ENCODE assay signal across 22 cellular contexts in the genomic region with DNA sequence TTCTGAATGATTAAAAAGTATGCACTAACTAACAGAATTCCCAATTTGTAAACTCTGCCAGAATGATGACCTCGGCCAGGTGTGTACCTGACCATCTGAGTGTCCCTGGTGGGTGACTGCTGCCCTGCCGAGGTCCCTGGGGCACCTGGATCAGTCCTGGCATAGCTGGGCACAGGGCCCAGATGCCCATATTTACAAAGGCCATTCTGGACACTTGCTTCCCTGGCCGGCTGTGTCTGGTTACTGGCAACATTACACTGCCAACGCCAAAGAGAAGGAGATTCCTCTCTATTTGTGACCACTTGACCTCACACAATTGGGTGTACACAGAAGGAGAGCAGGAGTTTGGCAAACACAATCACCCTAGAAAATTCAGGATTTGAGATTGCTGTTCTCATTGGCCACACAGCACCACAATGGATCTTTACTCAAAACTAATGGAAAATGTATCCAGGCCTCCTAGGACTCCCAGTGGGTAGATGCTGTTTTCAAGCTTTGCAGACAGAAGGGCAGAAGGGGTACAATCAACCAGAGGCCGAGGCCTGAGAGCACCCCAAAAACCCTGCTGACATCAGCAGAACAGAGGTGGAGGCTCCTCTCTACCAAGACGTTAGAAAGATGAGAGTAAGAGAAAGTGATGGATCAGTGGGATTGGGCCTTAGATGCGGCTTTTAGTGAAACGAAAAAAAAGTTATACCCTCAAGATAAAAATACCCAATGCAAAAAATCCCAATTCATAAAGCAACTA. TPM values are rescaled to one million over a fixed set of nuclear protein-coding genes. Genes with fewer than 3 reads are reported as not detected.
DNase-seq lines count a peak whose midpoint lies in the region; ATAC-seq, FAIRE-seq and TF ChIP-seq lines count a peak whose summit lies in the region.
"Had no signal": no experiment of that assay in that cellular context is flagged by ENCODE, and none has a peak within 500 bp of the region (broad histone marks: within the 10 kb centered on the region; RNA-seq: fewer than 3 reads in every experiment).

No MANE protein-coding gene starts in this region.

- H3K4me1 ChIP-seq in BLaER1 treated with 17β-estradiol and CSF1 and Interleukin-3, amounts not matched to agents 10 nM and 100 nM, result peaks cover 26 to 85% (median 69%) of the 10 kb centered on the region in 10 experiments
- H3K4me1 ChIP-seq in kidney (ENCODE audit: control insufficient read depth in 1 of 2, insufficient read depth in 1 of 2, low read depth in 1 of 2, low read length in 2 of 2) (peaks cover 0 to 3% of the 10 kb centered on the region in 2 donors), trophoblast cell (ENCODE audit: control insufficient read depth in 1 of 2, insufficient read depth in 2 of 2, low read length in 2 of 2) (peaks cover 5 to 16% of the 10 kb centered on the region in 2 experiments), Peyer's patch (no peaks in the 10 kb centered on the region)

- peaks cover 0 to 4% of the 10 kb centered on the region in 2 donors for H3K4me1 Mint-ChIP-seq in natural killer cell treated with Interleukin-12 subunit alpha and Interleukin-12 subunit beta and Interleukin-15 and Interleukin-18, amount 100 ng/mL, for 72 hours (ENCODE audit: low read depth in 2 of 2)

- no peak overlapping the region for H4K12ac ChIP-seq in trophoblast cell (ENCODE audit: low read depth, low read length)

- H3K14ac ChIP-seq in trophoblast cell (ENCODE audit: low read length), result no peak overlapping the region

- no peak overlapping the region for H3K4me3 Mint-ChIP-seq in natural killer cell treated with Interleukin-12 subunit alpha and Interleukin-12 subunit beta and Interleukin-15 and Interleukin-18, amount 100 ng/mL, for 72 hours
- H3K4me3 Mint-ChIP-seq: CD8-positive, alpha-beta T cell had no signal

- no peak for TF ChIP-seq POLR2A in Peyer's patch (IDR thresholded peaks at IDR 0.05)

- intact Hi-C loops in kidney (cut with DNase I), result no loop called here

- FAIRE-seq in kidney (lab: Jason Lieb, UNC), result no peak
- FAIRE-seq: GM18507, K562 had no signal

- peak overlapping the region; percentile 32 for H2BK120ac ChIP-seq in trophoblast cell (ENCODE audit: insufficient read depth, low read length, poor library complexity)

- no peak overlapping the region for H4K91ac ChIP-seq in trophoblast cell (ENCODE audit: low read depth, low read length)

- no peak for ATAC-seq in natural killer cell treated with Interleukin-12 subunit alpha and Interleukin-12 subunit beta and Interleukin-15 and Interleukin-18, amount 100 ng/mL, for 72 hours
- ATAC-seq in GM19328 (IDR thresholded peaks at IDR 0.05; ENCODE audit: unreplicated experiment), result no peak
- ATAC-seq: CD8-positive, alpha-beta T cell; K562 had no signal

- no peak overlapping the region for H3K18ac ChIP-seq in trophoblast cell (ENCODE audit: low read length)

- H3K27ac ChIP-seq in BLaER1 treated with 17β-estradiol and CSF1 and Interleukin-3, amounts not matched to agents 10 nM and 100 nM, result peak overlapping the region in 4 of 11 experiments; percentile 4 to 99 (median 68); a peak in 4 of 22 replicates
- H3K27ac ChIP-seq in kidney (ENCODE audit: low read depth in 2 of 2, low read length in 2 of 2) (no peak overlapping the region), trophoblast cell (ENCODE audit: low read depth, low read length) (no peak overlapping the region), Peyer's patch (no peak overlapping the region)
- H3K27ac ChIP-seq: PC-9, RWPE1, SK-N-MC had no signal

- no peaks in the 10 kb centered on the region for H3K27me3 Mint-ChIP-seq in natural killer cell treated with Interleukin-12 subunit alpha and Interleukin-12 subunit beta and Interleukin-15 and Interleukin-18, amount 100 ng/mL, for 72 hours

- peak overlapping the region; percentile 24 for H2BK5ac ChIP-seq in trophoblast cell (ENCODE audit: low read depth, low read length, poor library complexity)

- peaks cover 4% of the 10 kb centered on the region for H3K79me1 ChIP-seq in trophoblast cell (ENCODE audit: low read length)

- no peak overlapping the region for H3K23ac ChIP-seq in trophoblast cell (ENCODE audit: low read length)

- no peaks in the 10 kb centered on the region for H3K9me3 Mint-ChIP-seq in natural killer cell treated with Interleukin-12 subunit alpha and Interleukin-12 subunit beta and Interleukin-15 and Interleukin-18, amount 100 ng/mL, for 72 hours
- H3K9me3 Mint-ChIP-seq: CD8-positive, alpha-beta T cell had no signal

- no peak overlapping the region for H3K4me3 ChIP-seq in BLaER1 treated with 17β-estradiol and CSF1 and Interleukin-3, amounts not matched to agents 10 nM and 100 nM
- H3K4me3 ChIP-seq in kidney (ENCODE audit: low read length in 2 of 2), result no peak overlapping the region
- H3K4me3 ChIP-seq in trophoblast cell (ENCODE audit: low read depth, low read length), result no peak overlapping the region
- H3K4me3 ChIP-seq in Peyer's patch, result no peak overlapping the region
- H3K4me3 ChIP-seq: K562, MG63, PC-9, SK-N-MC had no signal

- peak overlapping the region; percentile 27 for H2BK12ac ChIP-seq in trophoblast cell (ENCODE audit: low read length)

- no peaks in the 10 kb centered on the region for H3K79me2 ChIP-seq in trophoblast cell (ENCODE audit: control insufficient read depth, insufficient read depth, low read length, poor library complexity)

- DNase-seq in NCI-H2196 (lab: John Stamatoyannopoulos, UW; ENCODE audit: unreplicated experiment), result peak; percentile 64
- peak; percentile 43 for DNase-seq in kidney
- DNase-seq in trophoblast cell, result no peak
- DNase-seq in Peyer's patch, result no peak
- DNase-seq in natural killer cell treated with Interleukin-12 subunit alpha and Interleukin-12 subunit beta and Interleukin-15 and Interleukin-18, amount 100 ng/mL, for 72 hours (ENCODE audit: low spot score), result no peak
- no peak for DNase-seq in NCI-H69 (lab: John Stamatoyannopoulos, UW)
- DNase-seq: CD8-positive, alpha-beta T cell; GDM1; MG63; NCI-H1436; NCI-H2081 treated with DMSO at 0.1 percent for 48 hours; NCI-H2171 treated with DMSO at 0.1 percent for 48 hours; NCI-H446 treated with DMSO at 0.1 percent for 48 hours; NCI-H526 treated with DMSO at 0.1 percent for 48 hours; PC-9; SHP77 treated with DMSO at 0.1 percent for 48 hours had no signal

- H2AK5ac ChIP-seq in trophoblast cell (ENCODE audit: low read length), result peak overlapping the region; percentile 66

- H4K20me1 ChIP-seq in BLaER1 treated with 17β-estradiol and CSF1 and Interleukin-3, amounts not matched to agents 10 nM and 100 nM, result no peaks in the 10 kb centered on the region

- no peak overlapping the region for H2AFZ ChIP-seq in trophoblast cell (ENCODE audit: insufficient read depth, low read length, poor library complexity)
- H2AFZ ChIP-seq: PC-9 had no signal

- H3K27ac Mint-ChIP-seq in natural killer cell treated with Interleukin-12 subunit alpha and Interleukin-12 subunit beta and Interleukin-15 and Interleukin-18, amount 100 ng/mL, for 72 hours, result no peak overlapping the region
- H3K27ac Mint-ChIP-seq: CD8-positive, alpha-beta T cell had no signal

- no peak overlapping the region for H4K8ac ChIP-seq in trophoblast cell (ENCODE audit: low read depth, low read length)

- TF ChIP-seq CTCF in kidney (IDR thresholded peaks at IDR 0.05; ENCODE audit: borderline replicate concordance, extremely low read depth, insufficient read depth) (no peak), Peyer's patch (IDR thresholded peaks at IDR 0.05) (no peak)

- H3K9ac ChIP-seq in BLaER1 treated with 17β-estradiol and CSF1 and Interleukin-3, amounts not matched to agents 10 nM and 100 nM, result no peak overlapping the region
- no peak overlapping the region for H3K9ac ChIP-seq in kidney (ENCODE audit: low read length in 2 of 2)
- no peak overlapping the region for H3K9ac ChIP-seq in trophoblast cell (ENCODE audit: low read length)

- H3K4me2 ChIP-seq in BLaER1 treated with 17β-estradiol and CSF1 and Interleukin-3, amounts not matched to agents 10 nM and 100 nM, result peak overlapping the region in 8 of 11 experiments; percentile 4 to 98 (median 92); a peak in 13 of 22 replicates
- H3K4me2 ChIP-seq in trophoblast cell (ENCODE audit: low read length), result no peak overlapping the region
- H3K4me2 ChIP-seq: PC-9 had no signal

- no CpG with 5 or more reads among the region's 8 CpGs for WGBS in trophoblast cell (ENCODE audit: extremely low coverage, insufficient coverage, insufficient read length)

- H3K27me3 ChIP-seq in BLaER1 treated with 17β-estradiol and CSF1 and Interleukin-3, amounts not matched to agents 10 nM and 100 nM, result peaks cover 0 to 14% (median 0%) of the 10 kb centered on the region in 11 experiments; a peak in 3 of 22 replicates
- H3K27me3 ChIP-seq in trophoblast cell (ENCODE audit: insufficient read depth, low read length), result no peaks in the 10 kb centered on the region
- no peaks in the 10 kb centered on the region for H3K27me3 ChIP-seq in Peyer's patch
- H3K27me3 ChIP-seq: MG63 had no signal

- H3K9me3 ChIP-seq in BLaER1 treated with 17β-estradiol and CSF1 and Interleukin-3, amounts not matched to agents 10 nM and 100 nM (replicated peaks in 1 of 11), result peaks cover 7 to 20% (median 11%) of the 10 kb centered on the region in 11 experiments
- H3K9me3 ChIP-seq in kidney (ENCODE audit: control insufficient read depth in 1 of 2, low read length in 2 of 2) (no peaks in the 10 kb centered on the region), trophoblast cell (ENCODE audit: insufficient read depth, low read depth, low read length) (no peaks in the 10 kb centered on the region), Peyer's patch (peaks cover 0 to 3% (median 0%) of the 10 kb centered on the region in 4 donors)
- H3K9me3 ChIP-seq: MG63 had no signal

- H3K4ac ChIP-seq in trophoblast cell (ENCODE audit: low read depth, low read length), result no peak overlapping the region

- H3K36me3 ChIP-seq in BLaER1 treated with 17β-estradiol and CSF1 and Interleukin-3, amounts not matched to agents 10 nM and 100 nM, result peaks cover 0 to 24% (median 6%) of the 10 kb centered on the region in 11 experiments; a peak in 10 of 22 replicates
- H3K36me3 ChIP-seq in kidney (ENCODE audit: control insufficient read depth in 1 of 2, insufficient read depth in 2 of 2, low read length in 2 of 2) (no peaks in the 10 kb centered on the region), trophoblast cell (ENCODE audit: control insufficient read depth in 1 of 2, insufficient read depth in 2 of 2, low read length in 2 of 2) (no peaks in the 10 kb centered on the region), Peyer's patch (no peaks in the 10 kb centered on the region)
- H3K36me3 ChIP-seq: MG63 had no signal

- H3K36me3 Mint-ChIP-seq in natural killer cell treated with Interleukin-12 subunit alpha and Interleukin-12 subunit beta and Interleukin-15 and Interleukin-18, amount 100 ng/mL, for 72 hours, result no peaks in the 10 kb centered on the region
- H3K36me3 Mint-ChIP-seq: CD8-positive, alpha-beta T cell had no signal

RNA-seq across cellular contexts. Expression of gene PXDN, which starts 58.3 kb away (rescaled TPM):
- total RNA-seq in kidney (42.3 TPM), Peyer's patch (100 to 1,000 TPM in 1 of 4 donors, 10 to 100 TPM in 2, 1 to 10 TPM in 1; 7.5 to 148 (median 21.0) TPM)
- polyA plus RNA-seq in kidney (ENCODE audit: insufficient read depth, low read depth, low replicate concordance), result 4.7 TPM
- 194 and 203 TPM in 2 replicates for polyA plus RNA-seq in trophoblast cell (2013)
- total RNA-seq in natural killer cell treated with Interleukin-12 subunit alpha and Interleukin-12 subunit beta and Interleukin-15 and Interleukin-18, amount 100 ng/mL, for 72 hours, result 1 to 10 TPM; 3.4 to 3.6 TPM
- polyA plus RNA-seq: K562 had no signal

Comparison
In these comparisons a context has a peak if more than half of its experiments do, and no peak if none do; other contexts are left out.
1. DNase-seq: peak in NCI-H2196 (single experiment) and kidney (single experiment); none in trophoblast cell (0 of 2), Peyer's patch (0 of 3), natural killer cell treated with Interleukin-12 subunit alpha and Interleukin-12 subunit beta and Interleukin-15 and Interleukin-18, amount 100 ng/mL, for 72 hours (single experiment) and NCI-H69 (single experiment).